In the genomic region with DNA sequence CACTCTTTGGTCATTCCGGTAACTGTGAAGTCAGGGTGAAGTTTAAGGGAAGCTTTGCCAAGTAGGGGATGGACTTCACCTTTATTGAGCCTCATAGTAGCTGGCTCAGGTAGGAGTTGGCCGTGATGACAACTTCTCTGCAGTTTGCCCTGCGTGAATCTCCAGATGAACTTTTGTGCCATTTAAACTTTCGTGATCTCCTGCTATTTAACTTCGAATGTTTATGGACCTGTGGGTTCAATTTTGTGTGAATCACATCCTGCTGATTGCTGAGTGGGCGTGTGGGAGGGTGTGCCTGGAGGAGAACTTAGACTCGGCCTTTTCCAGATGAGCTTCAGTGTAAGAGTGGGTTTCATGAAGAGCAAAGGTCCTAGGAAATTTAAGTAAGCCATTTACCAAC, we compare ENCODE assay signal across 1 cellular context.
TF ChIP-seq lines count a peak whose summit lies in the region.

No MANE protein-coding gene starts in this region.

TF ChIP-seq in SK-N-SH, 30 proteins besides CTCF, POLR2A, EP300 and RAD21 (continued from another document):
- TF ChIP-seq IRF3 (IDR thresholded peaks at IDR 0.05; ENCODE audit: low read depth, low read length) (no peak), POLR2AphosphoS5 (IDR thresholded peaks at IDR 0.05; ENCODE audit: low read depth, low read length) (no peak), RFX5 (IDR thresholded peaks at IDR 0.05; ENCODE audit: low read length) (no peak), MEF2A (IDR thresholded peaks at IDR 0.05; ENCODE audit: borderline replicate concordance, low read depth) (no peak), FOXJ3 (CRISPR knock-in tag; IDR thresholded peaks at IDR 0.05) (no peak), RXRA (IDR thresholded peaks at IDR 0.05; ENCODE audit: borderline replicate concordance, low read depth) (no peak), MAX (IDR thresholded peaks at IDR 0.05; ENCODE audit: low read depth) (no peak), FOSL2 (IDR thresholded peaks at IDR 0.05; ENCODE audit: borderline replicate concordance, low read depth) (no peak), USF2 (IDR thresholded peaks at IDR 0.05; ENCODE audit: borderline replicate concordance, low read depth, low read length) (no peak), REST (IDR thresholded peaks at IDR 0.05; ENCODE audit: low read depth, low read length) (no peak), TCF12 (IDR thresholded peaks at IDR 0.05) (no peak), RCOR1 (IDR thresholded peaks at IDR 0.05; ENCODE audit: low read length) (no peak), GATA2 (CRISPR knock-in tag; IDR thresholded peaks at IDR 0.05) (no peak), SMC3 (IDR thresholded peaks at IDR 0.05; ENCODE audit: low read depth, low read length) (no peak)
- TF ChIP-seq, protein P1, sequence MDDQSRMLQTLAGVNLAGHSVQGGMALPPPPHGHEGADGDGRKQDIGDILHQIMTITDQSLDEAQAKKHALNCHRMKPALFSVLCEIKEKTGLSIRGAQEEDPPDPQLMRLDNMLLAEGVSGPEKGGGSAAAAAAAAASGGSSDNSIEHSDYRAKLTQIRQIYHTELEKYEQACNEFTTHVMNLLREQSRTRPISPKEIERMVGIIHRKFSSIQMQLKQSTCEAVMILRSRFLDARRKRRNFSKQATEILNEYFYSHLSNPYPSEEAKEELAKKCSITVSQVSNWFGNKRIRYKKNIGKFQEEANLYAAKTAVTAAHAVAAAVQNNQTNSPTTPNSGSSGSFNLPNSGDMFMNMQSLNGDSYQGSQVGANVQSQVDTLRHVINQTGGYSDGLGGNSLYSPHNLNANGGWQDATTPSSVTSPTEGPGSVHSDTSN (IDR thresholded peaks at IDR 0.05), result no peak
